ENCODE assay signal across 1 cellular context in genomic region chr22:36425977-36426523, GRCh38.
TF ChIP-seq lines count a peak whose summit lies in the region.

No MANE protein-coding gene starts in this region.

TF ChIP-seq in SK-N-SH, 30 proteins besides CTCF, POLR2A, EP300 and RAD21 (continued from another document):
- TF ChIP-seq REST (IDR thresholded peaks at IDR 0.05; ENCODE audit: low read depth, low read length) (no peak), USF2 (IDR thresholded peaks at IDR 0.05; ENCODE audit: borderline replicate concordance, low read depth, low read length) (no peak), EZH2phosphoT487 (IDR thresholded peaks at IDR 0.05; ENCODE audit: borderline replicate concordance, low read depth) (no peak), POLR2AphosphoS5 (IDR thresholded peaks at IDR 0.05; ENCODE audit: low read depth, low read length) (no peak), ELF1 (IDR thresholded peaks at IDR 0.05) (no peak), FOSL2 (IDR thresholded peaks at IDR 0.05; ENCODE audit: borderline replicate concordance, low read depth) (no peak), MAX (IDR thresholded peaks at IDR 0.05; ENCODE audit: low read depth) (no peak)
TF ChIP-seq in SK-N-SH: peak in this region for 0.
